11 cellular contexts compared by ENCODE assay signal in the genomic region with DNA sequence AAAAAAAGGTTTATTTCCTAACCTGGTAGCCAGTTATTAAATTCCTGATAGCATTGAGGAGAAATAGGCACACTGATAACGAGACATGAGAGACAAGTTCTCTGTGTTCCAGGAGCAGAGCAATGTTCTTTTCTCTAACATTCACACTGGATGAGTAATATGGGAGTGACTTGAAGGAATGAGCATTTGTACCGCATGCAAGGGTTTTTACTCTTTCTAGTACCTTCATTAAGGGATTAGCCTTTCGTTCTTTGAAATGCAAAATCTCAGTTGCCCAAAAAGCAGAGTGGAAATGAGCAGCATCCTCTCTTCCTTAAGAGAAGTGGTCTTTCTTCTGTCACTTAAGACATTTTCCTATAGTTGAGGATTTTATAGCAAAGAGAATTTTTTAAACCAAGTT. TPM values are rescaled to one million over a fixed set of nuclear protein-coding genes. Genes with fewer than 3 reads are reported as not detected.
DNase-seq lines count a peak whose midpoint lies in the region; ATAC-seq, FAIRE-seq and TF ChIP-seq lines count a peak whose summit lies in the region.
"Had no signal": no experiment of that assay in that cellular context is flagged by ENCODE, and none has a peak within 500 bp of the region (broad histone marks: within the 10 kb centered on the region; RNA-seq: fewer than 3 reads in every experiment).

No MANE protein-coding gene starts in this region.

- intact Hi-C loops in MCF 10A (cut with micrococcal nuclease) = loop anchor here (1.0 to 10.0 kb wide), 3 partner anchors 54 to 339 kb away; no protein-coding TSS in a partner anchor
- intact Hi-C loops in breast epithelium (cut with DNase I; ENCODE audit: low total_unique reads) = no loop called here
- intact Hi-C loops in upper lobe of right lung (cut with DNase I) = loop anchor here (5.0 kb wide), 1 partner anchor 203 kb away; no protein-coding TSS in a partner anchor

- peaks cover 71% of the 10 kb centered on the region for H3K4me1 Mint-ChIP-seq in MCF 10A (ENCODE audit: insufficient read depth, unreplicated experiment)

- H3K27ac Mint-ChIP-seq in MCF 10A (ENCODE audit: low read depth, unreplicated experiment) = peak overlapping the region; percentile 91

- BruUV-seq in MCF 10A (replicated peaks; lab: Mats Ljungman, UMichigan) = no TSS peak

- H3K27me3 ChIP-seq in breast epithelium (no peaks in the 10 kb centered on the region), bronchial epithelial cell (ENCODE audit: control insufficient read depth, insufficient read depth, low read length) (no peaks in the 10 kb centered on the region), iPS-20b (ENCODE audit: insufficient read depth, low read length) (no peaks in the 10 kb centered on the region), upper lobe of right lung (no peaks in the 10 kb centered on the region), Karpas-422 (ENCODE audit: low read length) (no peaks in the 10 kb centered on the region)

- H3K9me3 ChIP-seq in breast epithelium (no peaks in the 10 kb centered on the region), iPS-20b (ENCODE audit: insufficient read depth, low read depth, low read length) (no peaks in the 10 kb centered on the region), upper lobe of right lung (no peaks in the 10 kb centered on the region), Karpas-422 (ENCODE audit: low read length) (no peaks in the 10 kb centered on the region)

- no peaks in the 10 kb centered on the region for H3K79me2 ChIP-seq in Karpas-422 (ENCODE audit: low read length)

- TF ChIP-seq CTCF in MCF 10A (IDR thresholded peaks at IDR 0.05; ENCODE audit: unreplicated experiment) = no peak
- TF ChIP-seq CTCF in breast epithelium (IDR thresholded peaks at IDR 0.05) = no peak
- no peak for TF ChIP-seq CTCF in bronchial epithelial cell (IDR thresholded peaks at IDR 0.05; ENCODE audit: insufficient read depth, low read length, severe bottlenecking)
- no peak for TF ChIP-seq CTCF in upper lobe of right lung (IDR thresholded peaks at IDR 0.05)

- H3K4me2 ChIP-seq in Karpas-422 (ENCODE audit: low read depth, low read length, poor library complexity, severe bottlenecking) = no peak overlapping the region

- no peaks in the 10 kb centered on the region for H3K27me3 Mint-ChIP-seq in MCF 10A (ENCODE audit: insufficient read depth, unreplicated experiment)

- H3K9ac ChIP-seq in iPS-20b (ENCODE audit: low read depth, low read length) = peak overlapping the region; percentile 66
- no peak overlapping the region for H3K9ac ChIP-seq in Karpas-422 (ENCODE audit: low read length)

- no peaks in the 10 kb centered on the region for H3K9me3 Mint-ChIP-seq in MCF 10A (ENCODE audit: unreplicated experiment)

- no peaks in the 10 kb centered on the region for H4K20me1 ChIP-seq in Karpas-422 (ENCODE audit: insufficient read depth, low read depth, low read length)

- ATAC-seq in upper lobe of right lung = peak; percentile 82

- H3K9me2 ChIP-seq in Karpas-422 (replicated peaks; ENCODE audit: insufficient read depth, low read length) = no peaks in the 10 kb centered on the region

- peak overlapping the region; percentile 56 for H3K4me3 Mint-ChIP-seq in MCF 10A (ENCODE audit: unreplicated experiment)

- POLR2A ChIA-PET in MCF 10A (lab: Yijun Ruan, JAX) = interaction anchor here (0.7 to 5.2 kb wide), 13 partner anchors 9 to 301 kb away, joined by 3 to 63 read pairs (median 3); a partner anchor contains a TSS

- no peak overlapping the region for H3K27ac ChIP-seq in breast epithelium
- peak overlapping the region; percentile 43 for H3K27ac ChIP-seq in iPS-20b (ENCODE audit: low read length)
- H3K27ac ChIP-seq in upper lobe of right lung = peak overlapping the region; percentile 43
- no peak overlapping the region for H3K27ac ChIP-seq in Karpas-422 (ENCODE audit: low read length)
- H3K27ac ChIP-seq: 22Rv1 had no signal

- H3K4me1 ChIP-seq in breast epithelium (no peaks in the 10 kb centered on the region), iPS-20b (ENCODE audit: insufficient read depth, low read length) (peaks cover 61% of the 10 kb centered on the region), upper lobe of right lung (peaks cover 34% of the 10 kb centered on the region), Karpas-422 (ENCODE audit: low read length) (peaks cover 4% of the 10 kb centered on the region; the same call in 1 of the 2 replicates)

- H3K36me3 ChIP-seq in breast epithelium (no peaks in the 10 kb centered on the region), bronchial epithelial cell (ENCODE audit: control insufficient read depth, insufficient read depth, low read length) (no peaks in the 10 kb centered on the region), iPS-20b (ENCODE audit: insufficient read depth, low read depth, low read length) (no peaks in the 10 kb centered on the region), upper lobe of right lung (no peaks in the 10 kb centered on the region), Karpas-422 (ENCODE audit: insufficient read depth, low read length) (no peaks in the 10 kb centered on the region)

- no peak overlapping the region for H2AFZ ChIP-seq in Karpas-422 (ENCODE audit: low read length)

- no peak for FAIRE-seq in bronchial epithelial cell (lab: Jason Lieb, UNC)

- TF ChIP-seq POLR2A in breast epithelium (IDR thresholded peaks at IDR 0.05) = no peak

- no peak overlapping the region for H3K4me3 ChIP-seq in breast epithelium
- no peak overlapping the region for H3K4me3 ChIP-seq in bronchial epithelial cell (ENCODE audit: low read depth, low read length)
- peak overlapping the region; percentile 53 for H3K4me3 ChIP-seq in iPS-20b (ENCODE audit: low read length)
- H3K4me3 ChIP-seq in upper lobe of right lung = no peak overlapping the region
- H3K4me3 ChIP-seq in Karpas-422 (ENCODE audit: low read length) = no peak overlapping the region

- H3K36me3 Mint-ChIP-seq in MCF 10A (ENCODE audit: insufficient read depth, unreplicated experiment) = peaks cover 27% of the 10 kb centered on the region

- CTCF ChIA-PET in MCF 10A (lab: Yijun Ruan, JAX) = interaction anchor here (0.6 to 1.6 kb wide), 8 partner anchors 18 to 1161 kb away, joined by 3 to 5 read pairs (median 4); a partner anchor contains a TSS

- DNase-seq in MCF 10A (ENCODE audit: unreplicated experiment) (peak; percentile 70), breast epithelium (ENCODE audit: low spot score in 2 of 2) (no peak), bronchial epithelial cell (ENCODE audit: low read depth) (peak; percentile 82), upper lobe of right lung (no peak), Karpas-422 (no peak), NCI-H1092 treated with DMSO at 0.1 percent for 48 hours (lab: John Stamatoyannopoulos, UW) (no peak), SKM-1 treated with dmso at 0.1 percent for 144 hours (lab: John Stamatoyannopoulos, UW; ENCODE audit: unreplicated experiment) (no peak)
- DNase-seq: activated T-cell treated with anti-CD3 and anti-CD28 coated beads for 4 hours, NCI-H1694 treated with DMSO at 0.1 percent for 48 hours had no signal

RNA-seq across cellular contexts. Expression of a gene that starts 54.7 kb away (rescaled TPM):
- 32.5 and 34.7 TPM in 2 replicates for total RNA-seq in MCF 10A (2022)
- total RNA-seq in breast epithelium = 10 to 100 TPM; 50.5 to 57.8 (median 56.3) TPM
- total RNA-seq in bronchial epithelial cell = 22.9 and 24.8 TPM in 2 replicates
- 65.5 TPM for total RNA-seq in upper lobe of right lung
- total RNA-seq in Karpas-422 (2014; rRNA removed; shearing (Covaris generic); ENCODE audit: low replicate concordance) = 0.11 TPM in 1 of 2 replicates, not detected in the other

Comparison
In these comparisons a context has a peak if more than half of its experiments do, and no peak if none do; other contexts are left out.
1. DNase-seq: peak in MCF 10A (single experiment) and bronchial epithelial cell (single experiment); none in breast epithelium (0 of 2), upper lobe of right lung (single experiment), Karpas-422 (single experiment), NCI-H1092 treated with DMSO at 0.1 percent for 48 hours (single experiment) and SKM-1 treated with dmso at 0.1 percent for 144 hours (single experiment).
2. H3K27ac ChIP-seq: peak in iPS-20b (single experiment) and upper lobe of right lung (single experiment); none in breast epithelium (0 of 2) and Karpas-422 (single experiment).
3. RNA of a gene that starts 54.7 kb away (total RNA-seq): 65.5 TPM in upper lobe of right lung (single experiment), 50.5 to 57.8 TPM in breast epithelium, 32.5 to 34.7 TPM in MCF 10A and 22.9 to 24.8 TPM in bronchial epithelial cell; 0.11 TPM in Karpas-422; every median in the first group is over 10 times any median in the second.